Comparison of ENCODE assay signal across 18 cellular contexts in the genomic region with DNA sequence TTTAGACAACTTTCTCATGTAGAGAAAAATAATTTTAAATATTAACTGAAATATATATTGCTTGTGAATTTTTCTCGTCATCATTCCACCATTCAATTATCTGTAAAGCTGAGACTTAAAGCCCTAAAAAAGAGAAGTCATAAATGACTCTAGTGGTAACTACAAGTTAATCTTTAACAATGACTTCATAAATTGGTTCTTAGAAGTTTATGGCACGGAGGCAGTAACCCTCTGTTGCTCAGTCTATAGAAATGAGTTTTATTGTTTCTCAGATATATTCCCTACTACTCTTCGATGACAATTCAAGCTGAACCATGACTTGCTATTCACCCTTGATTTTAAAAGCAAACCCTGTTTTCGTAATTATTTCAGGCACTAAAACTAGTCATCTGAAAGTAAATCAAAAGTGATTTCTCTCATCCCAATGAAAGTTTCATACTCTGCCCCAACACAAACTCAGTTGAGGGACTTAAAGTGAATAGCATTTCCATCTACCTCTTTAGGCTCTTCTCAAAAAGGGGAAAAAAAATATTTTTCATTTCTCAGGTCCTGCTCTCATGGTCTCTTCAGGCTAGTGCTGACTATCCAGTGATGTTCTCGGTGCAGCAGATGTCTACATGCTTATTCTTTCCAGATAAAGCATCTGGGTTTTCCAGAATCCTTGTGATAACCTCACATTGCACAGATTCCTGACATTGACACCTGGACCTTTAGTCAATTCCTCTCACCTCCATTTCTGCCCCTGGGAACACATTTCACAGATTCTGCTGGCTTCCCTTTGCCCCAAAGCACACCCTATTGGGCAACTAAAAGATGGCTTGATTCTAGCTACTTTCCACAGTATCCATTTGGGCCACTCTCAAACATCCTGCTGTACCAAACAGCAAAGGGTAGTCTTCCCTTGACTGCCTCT.
DNase-seq lines count a peak whose midpoint lies in the region; ATAC-seq and TF ChIP-seq lines count a peak whose summit lies in the region.
"Had no signal": no experiment of that assay in that cellular context is flagged by ENCODE, and none has a peak within 500 bp of the region (broad histone marks: within the 10 kb centered on the region; RNA-seq: fewer than 3 reads in every experiment).

No MANE protein-coding gene starts in this region.

- no peaks in the 10 kb centered on the region for H3K27me3 Mint-ChIP-seq in CD4-positive, alpha-beta memory T cell

- no peaks in the 10 kb centered on the region for H3K27me3 ChIP-seq in vagina
- no peaks in the 10 kb centered on the region for H3K27me3 ChIP-seq in CD4-positive, alpha-beta memory T cell (ENCODE audit: insufficient read depth, low read length)
- H3K27me3 ChIP-seq: breast epithelium had no signal

- H3K27ac Mint-ChIP-seq in CD4-positive, alpha-beta memory T cell: no peak overlapping the region
- H3K27ac Mint-ChIP-seq: CD8-positive, alpha-beta T cell had no signal

- H3K4me3 ChIP-seq in vagina: no peak overlapping the region
- no peak overlapping the region for H3K4me3 ChIP-seq in CD4-positive, alpha-beta memory T cell (ENCODE audit: low read length in 2 of 2)
- H3K4me3 ChIP-seq: breast epithelium had no signal

- CTCF ChIA-PET in CD4-positive, alpha-beta memory T cell (lab: Charles Lee; ENCODE audit: partially characterized antibody): no interaction called here

- ATAC-seq in HG02943 (IDR thresholded peaks at IDR 0.05; ENCODE audit: low read depth, unreplicated experiment) (peak; percentile 65), HG03571 (IDR thresholded peaks at IDR 0.05; ENCODE audit: unreplicated experiment) (peak; percentile 71), GM19455 (IDR thresholded peaks at IDR 0.05; ENCODE audit: unreplicated experiment) (no peak)
- ATAC-seq: CD8-positive, alpha-beta T cell had no signal

- intact Hi-C loops in vagina (cut with DNase I): no loop called here
- intact Hi-C loops in CD4-positive, alpha-beta memory T cell (cut with micrococcal nuclease): no loop called here

- TF ChIP-seq POLR2A in vagina (IDR thresholded peaks at IDR 0.05): no peak

- POLR2A ChIA-PET in CD4-positive, alpha-beta memory T cell (lab: Charles Lee; ENCODE audit: partially characterized antibody): no interaction called here

- H3K9me3 ChIP-seq in vagina: no peaks in the 10 kb centered on the region
- H3K9me3 ChIP-seq in CD4-positive, alpha-beta memory T cell (ENCODE audit: control insufficient read depth in 1 of 2, low read length in 2 of 2): no peaks in the 10 kb centered on the region
- H3K9me3 ChIP-seq: breast epithelium had no signal

- no peak overlapping the region for H3K4me3 Mint-ChIP-seq in CD4-positive, alpha-beta memory T cell
- H3K4me3 Mint-ChIP-seq: CD8-positive, alpha-beta T cell had no signal

- no peak for TF ChIP-seq CTCF in GM13977 (IDR thresholded peaks at IDR 0.05; ENCODE audit: extremely low read depth, insufficient read depth, missing control alignments)
- TF ChIP-seq CTCF in GM20000 (IDR thresholded peaks at IDR 0.05; ENCODE audit: extremely low read depth, missing control alignments): no peak
- TF ChIP-seq CTCF in vagina (IDR thresholded peaks at IDR 0.05): no peak

- H3K27ac ChIP-seq in vagina (no peak overlapping the region), substantia nigra (ENCODE audit: low read depth, low read length, poor library complexity, severe bottlenecking) (no peak overlapping the region)
- H3K27ac ChIP-seq in CD4-positive, alpha-beta memory T cell (ENCODE audit: low read depth, low read length): no peak overlapping the region
- H3K27ac ChIP-seq: breast epithelium, parathyroid adenoma had no signal

- no peaks in the 10 kb centered on the region for H3K36me3 Mint-ChIP-seq in CD4-positive, alpha-beta memory T cell
- H3K36me3 Mint-ChIP-seq: CD8-positive, alpha-beta T cell had no signal

- peak; percentile 10 for DNase-seq in GM13977 (ENCODE audit: low spot score)
- peak; percentile 9 for DNase-seq in GM20000 (ENCODE audit: low spot score)
- no peak for DNase-seq in vagina (ENCODE audit: extremely low spot score in 2 of 2)
- no peak for DNase-seq in CD4-positive, alpha-beta memory T cell
- no peak for DNase-seq in substantia nigra (lab: John Stamatoyannopoulos, UW)
- DNase-seq: 8988T; activated CD4-positive, alpha-beta T cell treated with anti-CD3 and anti-CD28 coated beads, Interleukin-2, amount 50 U/mL, for 48 hours; activated effector memory CD4-positive, alpha-beta T cell treated with anti-CD3 and anti-CD28 coated beads, Interleukin-2, amount 50 U/mL, for 16 hours; CD8-positive, alpha-beta T cell; NCI-H1930; NCI-H82; RPMI8226; stimulated activated CD4-positive, alpha-beta T cell treated with anti-CD3 and anti-CD28 coated beads, Interleukin-12 subunit alpha, Interleukin-12 subunit beta, amount 100 ng/mL, for 4 hours had no signal

- no peaks in the 10 kb centered on the region for H3K4me1 ChIP-seq in vagina
- H3K4me1 ChIP-seq in CD4-positive, alpha-beta memory T cell (ENCODE audit: insufficient read depth, low read length): no peaks in the 10 kb centered on the region
- H3K4me1 ChIP-seq: breast epithelium, parathyroid adenoma had no signal

- no peaks in the 10 kb centered on the region for H3K4me1 Mint-ChIP-seq in CD4-positive, alpha-beta memory T cell

- in situ Hi-C loops in GM13977 (cut with MboI; ENCODE audit: low pct_unique_long_range_greater_than_20kb, low sequenced_read_pairs, unreplicated experiment): no loop called here

- H3K9me3 Mint-ChIP-seq in CD4-positive, alpha-beta memory T cell: peaks cover 0 to 13% (median 2%) of the 10 kb centered on the region in 8 donors

- no peaks in the 10 kb centered on the region for H3K36me3 ChIP-seq in vagina
- H3K36me3 ChIP-seq in CD4-positive, alpha-beta memory T cell (ENCODE audit: insufficient read depth, low read length): no peaks in the 10 kb centered on the region
- H3K36me3 ChIP-seq: breast epithelium had no signal

Comparison
In these comparisons a context has a peak if more than half of its experiments do, and no peak if none do; other contexts are left out.
1. DNase-seq: peak in GM13977 (single experiment) and GM20000 (single experiment); none in vagina (0 of 2), CD4-positive, alpha-beta memory T cell (0 of 5) and substantia nigra (0 of 49).